Comparison of ENCODE assay signal across 8 cellular contexts in genomic region chr2:174247474-174248186, GRCh38. TPM values are rescaled to one million over a fixed set of nuclear protein-coding genes. Genes with fewer than 3 reads are reported as not detected.
DNase-seq lines count a peak whose midpoint lies in the region; ATAC-seq and TF ChIP-seq lines count a peak whose summit lies in the region.

No MANE protein-coding gene starts in this region.

- H3K4me1 Mint-ChIP-seq in WTC11 (peaks cover 24% of the 10 kb centered on the region), glutamatergic neuron (ENCODE audit: low read depth, unreplicated experiment) (peaks cover 10% of the 10 kb centered on the region)

- CTCF ChIA-PET in WTC11 (lab: Charles Lee): interaction anchor here (0.9 to 1.8 kb wide), 3 partner anchors 81 to 94 kb away, joined by 3 to 17 read pairs (median 10); no protein-coding TSS in a partner anchor

- H3K36me3 Mint-ChIP-seq in WTC11 (peaks cover 17% of the 10 kb centered on the region), glutamatergic neuron (ENCODE audit: unreplicated experiment) (no peaks in the 10 kb centered on the region)

- peak overlapping the region; percentile 56 for H3K4me3 ChIP-seq in ovary

- H3K27me3 ChIP-seq in ovary: no peaks in the 10 kb centered on the region

- no peaks in the 10 kb centered on the region for H3K9me3 ChIP-seq in ovary

- H3K27ac Mint-ChIP-seq in WTC11 (peak overlapping the region; percentile 46), glutamatergic neuron (ENCODE audit: unreplicated experiment) (peak overlapping the region; percentile 87)

- no peak for TF ChIP-seq CTCF in WTC11 (IDR thresholded peaks at IDR 0.05)
- TF ChIP-seq CTCF in glutamatergic neuron (IDR thresholded peaks at IDR 0.05; ENCODE audit: partially characterized antibody, unreplicated experiment): no peak
- no peak for TF ChIP-seq CTCF in ovary (IDR thresholded peaks at IDR 0.05)

- H3K27me3 Mint-ChIP-seq in WTC11 (ENCODE audit: low read depth) (peaks cover 17% of the 10 kb centered on the region), glutamatergic neuron (ENCODE audit: unreplicated experiment) (peaks cover 3% of the 10 kb centered on the region)

- H3K4me1 ChIP-seq in ovary (ENCODE audit: insufficient read depth): peaks cover 1% of the 10 kb centered on the region

- DNase-seq in Daoy (ENCODE audit: low read depth) (peak; percentile 24), HT-29 (ENCODE audit: low spot score) (peak; percentile 65), WTC11 (ENCODE audit: low spot score) (no peak), glutamatergic neuron (no peak), ovary (no peak), NOMO-1 (lab: John Stamatoyannopoulos, UW; ENCODE audit: unreplicated experiment in 2 of 2) (no peak)
- DNase-seq in activated CD4-positive, CD25-positive, alpha-beta regulatory T cell treated with anti-CD3 and anti-CD28 coated beads, Interleukin-2, amount 50 U/mL, for 72 hours: no peak

- no peaks in the 10 kb centered on the region for H3K9me3 Mint-ChIP-seq in WTC11
- H3K9me3 Mint-ChIP-seq in glutamatergic neuron (ENCODE audit: unreplicated experiment): peaks cover 1% of the 10 kb centered on the region

- no peaks in the 10 kb centered on the region for H3K36me3 ChIP-seq in ovary

- H3K4me3 Mint-ChIP-seq in WTC11: peak overlapping the region; percentile 76
- peak overlapping the region; percentile 96 for H3K4me3 Mint-ChIP-seq in glutamatergic neuron (ENCODE audit: unreplicated experiment)

- H3K27ac ChIP-seq in ovary: peak overlapping the region; percentile 67 to 77

- ATAC-seq in GM21381 (IDR thresholded peaks at IDR 0.05; ENCODE audit: unreplicated experiment): peak; percentile 10
- peak; percentile 5 for ATAC-seq in WTC11

- POLR2A ChIA-PET in WTC11 (lab: Charles Lee): interaction anchor here (1.2 kb wide), 1 partner anchor 11 kb away, joined by 4 read pairs; no protein-coding TSS in a partner anchor

- TF ChIP-seq EP300 in ovary (IDR thresholded peaks at IDR 0.05): no peak

- WGBS in ovary, 3 donors: 22 to 25% (median 23%) methylated on average over 14 of the region's 14 CpGs

- TF ChIP-seq POLR2A in ovary (IDR thresholded peaks at IDR 0.05): no peak

- intact Hi-C loops in ovary (cut with DNase I): no loop called here

TF ChIP-seq in WTC11, 78 proteins besides CTCF, POLR2A, EP300 and RAD21:
- TF ChIP-seq SOX15 (CRISPR knock-in tag; IDR thresholded peaks at IDR 0.05) (no peak), RORB (CRISPR knock-in tag; IDR thresholded peaks at IDR 0.05) (no peak), MYBL2 (CRISPR knock-in tag; IDR thresholded peaks at IDR 0.05) (no peak), ETV6 (CRISPR knock-in tag; IDR thresholded peaks at IDR 0.05) (no peak), CDX4 (CRISPR knock-in tag; IDR thresholded peaks at IDR 0.05; ENCODE audit: borderline replicate concordance) (no peak), NFE2L1 (CRISPR knock-in tag; IDR thresholded peaks at IDR 0.05) (no peak), ZBTB43 (CRISPR knock-in tag; IDR thresholded peaks at IDR 0.05) (no peak), ZNF232 (CRISPR knock-in tag; IDR thresholded peaks at IDR 0.05) (no peak), MAX (CRISPR knock-in tag; IDR thresholded peaks at IDR 0.05) (no peak), FOXP1 (CRISPR knock-in tag; IDR thresholded peaks at IDR 0.05; ENCODE audit: borderline replicate concordance) (no peak), TCF7 (CRISPR knock-in tag; IDR thresholded peaks at IDR 0.05; ENCODE audit: low read depth) (no peak), ZNF423 (CRISPR knock-in tag; IDR thresholded peaks at IDR 0.05) (no peak), ZNF138 (CRISPR knock-in tag; conservative IDR thresholded peaks at IDR 0.05) (no peak), ZNF425 (CRISPR knock-in tag; conservative IDR thresholded peaks at IDR 0.05) (no peak)
TF ChIP-seq in WTC11: peak in this region for 0.

RNA-seq across cellular contexts. Expression of gene OLA1, which starts 0.7 kb away (rescaled TPM):
- total RNA-seq in Daoy (2014; rRNA removed; shearing (Covaris generic)): 76.8 and 120 TPM in 2 replicates
- 50.7 and 62.9 TPM in 2 replicates for total RNA-seq in HT-29 (2014; rRNA removed; shearing (Covaris generic))
- 104 to 109 TPM (median 107 TPM) in 3 replicates for total RNA-seq in WTC11 (2021)
- total RNA-seq in glutamatergic neuron (ENCODE audit: unreplicated experiment): 96.2 TPM
- total RNA-seq in ovary: 10 to 100 TPM; 25.6 to 54.3 (median 44.4) TPM
- polyA plus RNA-seq in ovary: 100 to 1,000 TPM in 1 of 2 donors, 10 to 100 TPM in 1; 46.1 to 127 TPM

Comparison
In these comparisons a context has a peak if more than half of its experiments do, and no peak if none do; other contexts are left out.
1. DNase-seq: peak in Daoy (single experiment) and HT-29 (single experiment); none in WTC11 (single experiment), glutamatergic neuron (single experiment), ovary (0 of 5), activated CD4-positive, CD25-positive, alpha-beta regulatory T cell treated with anti-CD3 and anti-CD28 coated beads, Interleukin-2, amount 50 U/mL, for 72 hours (single experiment) and NOMO-1 (0 of 2).